4 cellular contexts compared by ENCODE assay signal in the genomic region with DNA sequence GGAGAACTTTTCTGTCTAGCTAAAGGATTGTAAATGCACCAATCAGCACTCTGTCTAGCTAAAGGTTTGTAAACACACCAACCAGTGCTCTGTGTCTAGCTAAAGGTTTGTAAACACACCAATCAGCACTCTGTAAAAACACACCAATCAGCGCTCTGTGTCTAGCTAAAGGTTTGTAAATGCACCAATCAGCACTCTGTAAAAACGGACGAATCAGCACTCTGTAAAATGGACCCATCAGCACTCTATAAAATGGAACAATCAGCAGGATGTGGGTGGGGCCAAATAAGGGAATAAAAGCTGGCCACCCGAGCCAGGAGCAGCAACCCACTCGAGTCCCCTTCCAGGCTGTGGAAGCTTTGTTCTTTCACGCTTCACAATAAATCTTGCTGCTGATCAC. TPM values are rescaled to one million over a fixed set of nuclear protein-coding genes. Genes with fewer than 3 reads are reported as not detected.
"Had no signal": no experiment of that assay in that cellular context is flagged by ENCODE, and none has a peak within 500 bp of the region (broad histone marks: within the 10 kb centered on the region; RNA-seq: fewer than 3 reads in every experiment).

No MANE protein-coding gene starts in this region.

RNA-seq across cellular contexts. Expression of a gene that starts 8.2 kb away (rescaled TPM):
- total RNA-seq: LHCN-M2, M059J had no signal

RNA-seq across cellular contexts. Expression of a gene that starts 8.3 kb away (rescaled TPM):
- total RNA-seq: LHCN-M2, MCF 10A, NCI-H460 had no signal
